In genomic region chr15:63487076-63487757, GRCh38 we compare ENCODE assay signal across 8 cellular contexts. TPM values are rescaled to one million over a fixed set of nuclear protein-coding genes. Genes with fewer than 3 reads are reported as not detected.
DNase-seq lines count a peak whose midpoint lies in the region; ATAC-seq and TF ChIP-seq lines count a peak whose summit lies in the region.

No MANE protein-coding gene starts in this region.

- intact Hi-C loops in ovary (cut with DNase I) = no loop called here
- intact Hi-C loops in transverse colon (cut with DNase I; ENCODE audit: low total_unique reads) = loop anchor here (5.0 kb wide), 1 partner anchor 115 kb away; no protein-coding TSS in a partner anchor

- in situ Hi-C loops in SK-MEL-5 (cut with HindIII; ENCODE audit: low pct_unique_long_range_greater_than_20kb, low sequenced_read_pairs) (no loop called here), transverse colon (cut with MboI; ENCODE audit: low pct_ligation_motif_present in 1 of 4, low pct_unique_long_range_greater_than_20kb in 1 of 4, low sequenced_read_pairs in 3 of 4) (no loop called here)

- TF ChIP-seq EP300 in ovary (IDR thresholded peaks at IDR 0.05) (no peak), transverse colon (IDR thresholded peaks at IDR 0.05; ENCODE audit: low read depth) (no peak)

- ATAC-seq in GM18907 (IDR thresholded peaks at IDR 0.05; ENCODE audit: unreplicated experiment) = peak; percentile 49

- H3K27me3 ChIP-seq in ovary (no peaks in the 10 kb centered on the region), transverse colon (no peaks in the 10 kb centered on the region)

- H3K9me3 ChIP-seq in ovary (no peaks in the 10 kb centered on the region), transverse colon (no peaks in the 10 kb centered on the region)

- DNase-seq in AG09319 (ENCODE audit: extremely low read depth, low read depth) (no peak), HPDE6-E6E7 (ENCODE audit: extremely low spot score) (peak; percentile 77), SK-MEL-5 (ENCODE audit: low read depth, low spot score) (peak; percentile 84), activated gamma-delta T cell (lab: John Stamatoyannopoulos, UW) (peak; percentile 56), foreskin fibroblast (peak in 1 of 2 donors; percentile 84), ovary (peak; percentile 79 to 90 (median 88)), transverse colon (peak; percentile 95)

- TF ChIP-seq POLR2A in ovary (IDR thresholded peaks at IDR 0.05) = peak; percentile 22
- TF ChIP-seq POLR2A in transverse colon (IDR thresholded peaks at IDR 0.05) = no peak

- 23 to 27% (median 26%) methylated on average over 16 of the region's 16 CpGs for WGBS in ovary, 3 donors
- WGBS in transverse colon (ENCODE audit: low coverage in 1 of 2), 2 donors = 16 to 19% methylated on average over 16 of the region's 16 CpGs

- H3K27ac ChIP-seq in ovary = no peak overlapping the region
- H3K27ac ChIP-seq in transverse colon = peak overlapping the region in 2 of 4 donors; percentile 15 to 36

- H3K4me1 ChIP-seq in ovary (ENCODE audit: insufficient read depth) (peaks cover 4% of the 10 kb centered on the region), transverse colon (peaks cover under 1 to 38% (median 9%) of the 10 kb centered on the region in 4 donors)

- H3K36me3 ChIP-seq in ovary = no peaks in the 10 kb centered on the region
- no peaks in the 10 kb centered on the region for H3K36me3 ChIP-seq in transverse colon

- TF ChIP-seq CTCF in AG09319 (IDR thresholded peaks at IDR 0.05; ENCODE audit: low read depth, low read length) = peak; percentile 94
- TF ChIP-seq CTCF in foreskin fibroblast (IDR thresholded peaks at IDR 0.05; ENCODE audit: low read depth, low read length) = peak; percentile 94
- peak; percentile 74 to 81 (median 78) for TF ChIP-seq CTCF in ovary (IDR thresholded peaks at IDR 0.05)
- peak; percentile 91 to 96 (median 96) for TF ChIP-seq CTCF in transverse colon (IDR thresholded peaks at IDR 0.05)

- H3K4me3 ChIP-seq in foreskin fibroblast (ENCODE audit: low read depth in 1 of 2, low read length in 2 of 2) (no peak overlapping the region), ovary (no peak overlapping the region), transverse colon (no peak overlapping the region)

RNA-seq across cellular contexts. Expression of gene USP3, which starts 17.2 kb away (rescaled TPM):
- 23.0 and 24.2 TPM in 2 replicates for total RNA-seq in SK-MEL-5 (2014; rRNA removed; shearing (Covaris generic))
- polyA plus RNA-seq in SK-MEL-5 (2015; cell fraction: cytosol; rRNA removed) = 16.8 and 24.0 TPM in 2 replicates
- 51.8 and 59.4 TPM in 2 replicates for polyA plus RNA-seq in SK-MEL-5 (2015; cell fraction: nucleus; rRNA removed)
- total RNA-seq in ovary (10 to 100 TPM; 41.5 to 76.0 (median 62.9) TPM), transverse colon (10 to 100 TPM; 56.1 to 93.0 (median 73.7) TPM)
- 10 to 100 TPM; 21.1 to 35.9 TPM for polyA plus RNA-seq in ovary
